ENCODE assay signal across 8 cellular contexts in genomic region chrX:23907106-23907495, GRCh38. TPM values are rescaled to one million over a fixed set of nuclear protein-coding genes. Genes with fewer than 3 reads are reported as not detected.
A peak's percentile ranks its signal among the peaks of the same experiment; 100 is the strongest.
DNase-seq lines count a peak whose midpoint lies in the region; ATAC-seq and TF ChIP-seq lines count a peak whose summit lies in the region.

No MANE protein-coding gene starts in this region.

- no peak for TF ChIP-seq CTCF in PC-9 (conservative IDR thresholded peaks at IDR 0.05)
- no peak for TF ChIP-seq CTCF in endothelial cell (IDR thresholded peaks at IDR 0.05; ENCODE audit: unreplicated experiment)
- no peak for TF ChIP-seq CTCF in neural cell (IDR thresholded peaks at IDR 0.05; ENCODE audit: poor library complexity, severe bottlenecking)

- peaks cover 25% of the 10 kb centered on the region; the same call in 1 of the 2 replicates for H3F3A ChIP-seq in PC-9 (ENCODE audit: insufficient read depth, low read depth)
- H3F3A ChIP-seq in neural cell (ENCODE audit: insufficient read depth, low read length, poor library complexity, severe bottlenecking), result no peaks in the 10 kb centered on the region

- ATAC-seq in activated T-cell treated with anti-CD3 and anti-CD28 coated beads, Interleukin-2, amount 50 U/mL, for 72 hours (replicated peaks in 1 of 2), result no peak

- CTCF ChIA-PET in PC-9 (lab: Charles Lee), result interaction anchor here (0.6 kb wide), 1 partner anchor 117 kb away, joined by 4 read pairs; no protein-coding TSS in a partner anchor

- H2AFZ ChIP-seq in PC-9 (peak overlapping the region; percentile 88), neural cell (ENCODE audit: low read depth, low read length) (no peak overlapping the region)

- peak overlapping the region; percentile 79 for H3K4me3 ChIP-seq in PC-9
- peak overlapping the region; percentile 77 for H3K4me3 ChIP-seq in neural cell (ENCODE audit: low read length)

- no peaks in the 10 kb centered on the region for H3K9me2 ChIP-seq in PC-9 (ENCODE audit: insufficient read depth)
- no peaks in the 10 kb centered on the region for H3K9me2 ChIP-seq in neural cell (ENCODE audit: insufficient read depth, low read length)

- no peaks in the 10 kb centered on the region for H3K36me3 Mint-ChIP-seq in activated T-cell treated with anti-CD3 and anti-CD28 coated beads, Interleukin-2, amount 50 U/mL, for 72 hours (ENCODE audit: insufficient read depth in 2 of 2)
- no peaks in the 10 kb centered on the region for H3K36me3 Mint-ChIP-seq in endothelial cell (ENCODE audit: low read depth, unreplicated experiment)

- no TSS peak for BruUV-seq in PC-9 (replicated peaks; lab: Mats Ljungman, UMichigan)

- TF ChIP-seq RAD21 in neural cell (conservative IDR thresholded peaks at IDR 0.05), result no peak

- H3K4me1 Mint-ChIP-seq in activated T-cell treated with anti-CD3 and anti-CD28 coated beads, Interleukin-2, amount 50 U/mL, for 72 hours (ENCODE audit: low read depth), result peaks cover 12% of the 10 kb centered on the region
- peaks cover 6% of the 10 kb centered on the region for H3K4me1 Mint-ChIP-seq in endothelial cell (ENCODE audit: unreplicated experiment)

- H3K9me3 Mint-ChIP-seq in activated T-cell treated with anti-CD3 and anti-CD28 coated beads, Interleukin-2, amount 50 U/mL, for 72 hours, result no peaks in the 10 kb centered on the region
- H3K9me3 Mint-ChIP-seq in endothelial cell (ENCODE audit: unreplicated experiment), result no peaks in the 10 kb centered on the region

- no peak for TF ChIP-seq EP300 in neural cell (conservative IDR thresholded peaks at IDR 0.05; ENCODE audit: poor library complexity, severe bottlenecking)

- H4K20me1 ChIP-seq in PC-9 (ENCODE audit: insufficient read depth) (no peaks in the 10 kb centered on the region), neural cell (ENCODE audit: insufficient read depth) (no peaks in the 10 kb centered on the region)

- H3K9me3 ChIP-seq in PC-9 (ENCODE audit: insufficient read depth, low read depth) (no peaks in the 10 kb centered on the region), neural cell (ENCODE audit: low read length) (no peaks in the 10 kb centered on the region)

- H3K4me2 ChIP-seq in PC-9 (peak overlapping the region; percentile 68), neural cell (ENCODE audit: low read length) (no peak overlapping the region)

- H3K27me3 Mint-ChIP-seq in activated T-cell treated with anti-CD3 and anti-CD28 coated beads, Interleukin-2, amount 50 U/mL, for 72 hours (ENCODE audit: low read depth), result peaks cover 6% of the 10 kb centered on the region
- peaks cover 2% of the 10 kb centered on the region for H3K27me3 Mint-ChIP-seq in endothelial cell (ENCODE audit: unreplicated experiment)

- H3K4me1 ChIP-seq in PC-9 (replicated peaks; ENCODE audit: insufficient read depth), result peaks cover 16% of the 10 kb centered on the region

- POLR2A ChIA-PET in PC-9 (lab: Charles Lee; ENCODE audit: unreplicated experiment), result interaction anchor here (1.1 kb wide), 1 partner anchor 147 kb away, joined by 4 read pairs; no protein-coding TSS in a partner anchor

- peak overlapping the region; percentile 75 for H3K27ac Mint-ChIP-seq in activated T-cell treated with anti-CD3 and anti-CD28 coated beads, Interleukin-2, amount 50 U/mL, for 72 hours
- H3K27ac Mint-ChIP-seq in endothelial cell (ENCODE audit: unreplicated experiment), result no peak overlapping the region

- intact Hi-C loops in PC-9 (cut with micrococcal nuclease; ENCODE audit: unreplicated experiment) (no loop called here), posterior vena cava (cut with DNase I) (loop anchor here (10.0 kb wide), 2 partner anchors 122 to 212 kb away; partner anchors contain the start of gene SAT1 (in 1 of the 2))

- H3K27ac ChIP-seq in PC-9, result peak overlapping the region; percentile 69
- H3K27ac ChIP-seq in neural cell (ENCODE audit: low read length), result peak overlapping the region; percentile 75

- no peaks in the 10 kb centered on the region for H3K27me3 ChIP-seq in PC-9 (ENCODE audit: insufficient read depth, low read depth)
- no peaks in the 10 kb centered on the region for H3K27me3 ChIP-seq in neural cell (ENCODE audit: insufficient read depth, low read depth, low read length)

- H3K79me2 ChIP-seq in PC-9 (ENCODE audit: low read depth) (peaks cover 21% of the 10 kb centered on the region), neural cell (replicated peaks; ENCODE audit: insufficient read depth, low read length) (no peaks in the 10 kb centered on the region)

- H3K36me3 ChIP-seq in PC-9 (ENCODE audit: low read depth), result no peaks in the 10 kb centered on the region
- no peaks in the 10 kb centered on the region for H3K36me3 ChIP-seq in neural cell (ENCODE audit: insufficient read depth, low read length)

- H3K9ac ChIP-seq in neural cell (ENCODE audit: low read length), result peak overlapping the region; percentile 76

- H3K4me3 Mint-ChIP-seq in activated T-cell treated with anti-CD3 and anti-CD28 coated beads, Interleukin-2, amount 50 U/mL, for 72 hours, result peak overlapping the region; percentile 80
- H3K4me3 Mint-ChIP-seq in endothelial cell (ENCODE audit: unreplicated experiment), result peak overlapping the region; percentile 89

- no peak for DNase-seq in activated T-cell treated with anti-CD3 and anti-CD28 coated beads, Interleukin-2, amount 50 U/mL, for 72 hours
- no peak for DNase-seq in activated T-cell treated with anti-CD3 and anti-CD28 coated beads, Interleukin-2, amount 50 U/mL, for 48 hours
- DNase-seq in PC-9 (no peak), endothelial cell (ENCODE audit: low spot score) (no peak), NCI-H187 (lab: John Stamatoyannopoulos, UW) (no peak), posterior vena cava (ENCODE audit: low spot score) (no peak), amniotic stem cell (lab: John Stamatoyannopoulos, UW) (no peak)

TF ChIP-seq in neural cell, 6 proteins besides CTCF, POLR2A, EP300 and RAD21:
- TF ChIP-seq EZH2 (IDR thresholded peaks at IDR 0.05; ENCODE audit: borderline replicate concordance, insufficient read depth, low read length, poor library complexity, severe bottlenecking), result no peak
- no peak for TF ChIP-seq MXI1 (conservative IDR thresholded peaks at IDR 0.05; ENCODE audit: poor library complexity, severe bottlenecking)

RNA-seq across cellular contexts. Expression of gene APOO, which starts 0.6 kb away (rescaled TPM):
- total RNA-seq in activated T-cell treated with anti-CD3 and anti-CD28 coated beads, Interleukin-2, amount 50 U/mL, for 72 hours, result 10 to 100 TPM; 16.6 to 24.4 TPM
- total RNA-seq in PC-9 (2021) (25.5 and 42.3 TPM in 2 replicates), endothelial cell (ENCODE audit: unreplicated experiment) (18.3 TPM), posterior vena cava (10 to 100 TPM; 13.7 to 13.9 TPM)
- 32.7 and 42.5 TPM in 2 replicates for polyA plus RNA-seq in neural cell
- polyA minus RNA-seq in neural cell, result 16.2 and 94.0 TPM in 2 replicates

RNA-seq across cellular contexts. Expression of gene CXorf58, which starts 0.7 kb away (rescaled TPM):
- not detected for total RNA-seq in activated T-cell treated with anti-CD3 and anti-CD28 coated beads, Interleukin-2, amount 50 U/mL, for 72 hours
- total RNA-seq in PC-9 (2021) (0.20 TPM in 1 of 2 replicates, not detected in the other), endothelial cell (ENCODE audit: unreplicated experiment) (not detected), posterior vena cava (under 1 TPM in 1 of 2 donors, not detected in 1; 0.24 TPM)
- polyA plus RNA-seq in neural cell, result 0.14 TPM in 1 of 2 replicates, not detected in the other
- polyA minus RNA-seq in neural cell, result not detected in 2 replicates
